12 cellular contexts compared by ENCODE assay signal in the genomic region with DNA sequence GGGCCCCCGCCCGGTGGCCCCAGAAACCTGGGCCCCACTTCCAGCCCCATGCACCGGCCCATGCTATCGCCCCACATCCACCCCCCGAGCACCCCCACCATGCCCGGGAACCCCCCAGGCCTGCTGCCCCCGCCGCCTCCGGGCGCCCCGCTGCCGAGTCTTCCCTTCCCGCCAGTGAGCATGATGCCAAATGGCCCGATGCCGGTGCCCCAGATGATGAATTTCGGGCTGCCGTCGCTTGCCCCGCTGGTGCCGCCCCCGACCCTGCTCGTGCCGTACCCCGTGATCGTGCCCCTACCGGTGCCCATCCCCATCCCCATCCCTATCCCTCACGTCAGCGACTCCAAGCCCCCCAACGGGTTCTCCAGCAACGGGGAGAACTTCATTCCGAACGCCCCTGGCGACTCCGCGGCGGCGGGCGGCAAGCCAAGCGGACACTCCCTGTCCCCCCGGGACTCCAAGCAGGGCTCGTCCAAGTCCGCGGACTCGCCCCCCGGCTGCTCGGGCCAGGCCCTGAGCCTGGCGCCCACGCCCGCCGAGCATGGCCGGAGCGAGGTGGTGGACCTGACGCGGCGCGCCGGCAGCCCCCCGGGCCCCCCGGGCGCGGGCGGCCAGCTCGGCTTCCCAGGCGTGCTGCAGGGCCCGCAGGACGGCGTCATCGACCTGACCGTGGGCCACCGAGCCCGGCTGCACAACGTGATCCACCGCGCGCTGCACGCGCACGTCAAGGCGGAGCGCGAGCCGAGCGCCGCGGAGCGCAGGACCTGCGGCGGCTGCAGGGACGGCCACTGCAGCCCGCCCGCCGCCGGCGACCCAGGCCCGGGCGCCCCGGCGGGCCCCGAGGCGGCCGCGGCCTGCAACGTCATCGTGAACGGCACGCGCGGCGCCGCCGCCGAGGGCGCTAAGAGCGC.
DNase-seq lines count a peak whose midpoint lies in the region; ATAC-seq and TF ChIP-seq lines count a peak whose summit lies in the region.
"Had no signal": no experiment of that assay in that cellular context is flagged by ENCODE, and none has a peak within 500 bp of the region (broad histone marks: within the 10 kb centered on the region; RNA-seq: fewer than 3 reads in every experiment).

No MANE protein-coding gene starts in this region.

- DNase-seq in H7, result peak; percentile 57
- peak; percentile 60 for DNase-seq in left ventricle myocardium inferior
- no peak for DNase-seq in spleen
- no peak for DNase-seq in NCI-H1930 (lab: John Stamatoyannopoulos, UW)
- no peak for DNase-seq in SIG-M5 treated with dmso at 0.1 percent for 504 hours (lab: John Stamatoyannopoulos, UW; ENCODE audit: unreplicated experiment)
- DNase-seq in LoVo (ENCODE audit: low spot score), result no peak
- DNase-seq: GDM1, NCI-H2029, SIG-M5 had no signal

- H3K36me3 Mint-ChIP-seq in activated naive CD4-positive, alpha-beta T cell treated with anti-CD3 and anti-CD28 coated beads, Interleukin-2, amount 50 U/mL, for 24 hours, result no peaks in the 10 kb centered on the region

- 8 to 31% (median 10%) methylated on average over 39 to 114 of the region's 114 CpGs for WGBS in spleen, 5 donors

- peaks cover 50% of the 10 kb centered on the region for H3K27me3 Mint-ChIP-seq in activated naive CD4-positive, alpha-beta T cell treated with anti-CD3 and anti-CD28 coated beads, Interleukin-2, amount 50 U/mL, for 24 hours

- H3K4me1 ChIP-seq in left ventricle myocardium inferior (no peaks in the 10 kb centered on the region), spleen (peaks cover 0 to 45% (median 8%) of the 10 kb centered on the region in 6 donors)

- TF ChIP-seq CTCF in left ventricle myocardium inferior (IDR thresholded peaks at IDR 0.05; ENCODE audit: borderline replicate concordance) (no peak), spleen (IDR thresholded peaks at IDR 0.05 in 8 of 11, conservative IDR thresholded peaks at IDR 0.05 in 3 of 11) (no peak)

- H3K9me3 ChIP-seq in left ventricle myocardium inferior (replicated peaks) (no peaks in the 10 kb centered on the region), spleen (no peaks in the 10 kb centered on the region)

- no peak for ATAC-seq in HG02981 (IDR thresholded peaks at IDR 0.05; ENCODE audit: unreplicated experiment)

- intact Hi-C loops in left ventricle myocardium inferior (cut with micrococcal nuclease), result no loop called here
- intact Hi-C loops in spleen (cut with DNase I; ENCODE audit: low total_unique reads), result no loop called here

- peaks cover 3% of the 10 kb centered on the region; the same call in 1 of the 2 replicates for H3K27me3 ChIP-seq in H7 (ENCODE audit: control insufficient read depth, insufficient read depth, low read length)
- H3K27me3 ChIP-seq in left ventricle myocardium inferior (ENCODE audit: low read depth), result no peaks in the 10 kb centered on the region
- peaks cover 2 to 46% (median 21%) of the 10 kb centered on the region in 7 donors for H3K27me3 ChIP-seq in spleen (replicated peaks in 1 of 7)

- no peak overlapping the region for H3K27ac Mint-ChIP-seq in activated naive CD4-positive, alpha-beta T cell treated with anti-CD3 and anti-CD28 coated beads, Interleukin-2, amount 50 U/mL, for 24 hours
- H3K27ac Mint-ChIP-seq: activated T-helper 1 cell treated with anti-CD3 and anti-CD28 coated beads, Interleukin-12 subunit alpha, Interleukin-12 subunit beta, Interleukin-2, Interleukin-4 antibody, amounts not matched to agents 30 ng/mL and 10 ng/mL and 1 ng/mL, durations not matched to agents 14 hours and 24 hours and 36 hours had no signal

- H3K4me1 Mint-ChIP-seq in activated naive CD4-positive, alpha-beta T cell treated with anti-CD3 and anti-CD28 coated beads, Interleukin-2, amount 50 U/mL, for 24 hours, result peaks cover 6% of the 10 kb centered on the region

- H3K36me3 ChIP-seq in H7 (replicated peaks; ENCODE audit: control insufficient read depth, insufficient read depth, low read length) (no peaks in the 10 kb centered on the region), left ventricle myocardium inferior (peaks cover 5% of the 10 kb centered on the region), spleen (no peaks in the 10 kb centered on the region)

- peak overlapping the region; percentile 23 for H3K4me3 Mint-ChIP-seq in activated naive CD4-positive, alpha-beta T cell treated with anti-CD3 and anti-CD28 coated beads, Interleukin-2, amount 50 U/mL, for 24 hours
- H3K4me3 Mint-ChIP-seq: activated T-helper 1 cell treated with anti-CD3 and anti-CD28 coated beads, Interleukin-12 subunit alpha, Interleukin-12 subunit beta, Interleukin-2, Interleukin-4 antibody, amounts not matched to agents 30 ng/mL and 10 ng/mL and 1 ng/mL, durations not matched to agents 14 hours and 24 hours and 36 hours had no signal

- H3K27ac ChIP-seq in left ventricle myocardium inferior (replicated peaks) (peak overlapping the region; percentile 31), spleen (no peak overlapping the region)

- no peaks in the 10 kb centered on the region for H3K9me3 Mint-ChIP-seq in activated naive CD4-positive, alpha-beta T cell treated with anti-CD3 and anti-CD28 coated beads, Interleukin-2, amount 50 U/mL, for 24 hours
- H3K9me3 Mint-ChIP-seq: activated T-helper 1 cell treated with anti-CD3 and anti-CD28 coated beads, Interleukin-12 subunit alpha, Interleukin-12 subunit beta, Interleukin-2, Interleukin-4 antibody, amounts not matched to agents 30 ng/mL and 10 ng/mL and 1 ng/mL, durations not matched to agents 14 hours and 24 hours and 36 hours had no signal

- H3K4me3 ChIP-seq in H7 (ENCODE audit: insufficient read depth, low read depth, low read length), result peak overlapping the region; percentile 29; the same call in 1 of the 2 replicates
- peak overlapping the region; percentile 55 for H3K4me3 ChIP-seq in left ventricle myocardium inferior
- peak overlapping the region in 7 of 8 donors; percentile 22 to 71 (median 36) for H3K4me3 ChIP-seq in spleen

- no peak for TF ChIP-seq POLR2A in spleen (IDR thresholded peaks at IDR 0.05)

Comparison
In these comparisons a context has a peak if more than half of its experiments do, and no peak if none do; other contexts are left out.
1. DNase-seq: peak in H7 (single experiment) and left ventricle myocardium inferior (single experiment); none in spleen (single experiment), NCI-H1930 (0 of 2), SIG-M5 treated with dmso at 0.1 percent for 504 hours (single experiment) and LoVo (single experiment).
2. Peak in every context shown above with its lines, with median percentiles within 50 percentile points of each other: H3K4me3 ChIP-seq.